Comparison of ENCODE assay signal across 24 cellular contexts in the genomic region with DNA sequence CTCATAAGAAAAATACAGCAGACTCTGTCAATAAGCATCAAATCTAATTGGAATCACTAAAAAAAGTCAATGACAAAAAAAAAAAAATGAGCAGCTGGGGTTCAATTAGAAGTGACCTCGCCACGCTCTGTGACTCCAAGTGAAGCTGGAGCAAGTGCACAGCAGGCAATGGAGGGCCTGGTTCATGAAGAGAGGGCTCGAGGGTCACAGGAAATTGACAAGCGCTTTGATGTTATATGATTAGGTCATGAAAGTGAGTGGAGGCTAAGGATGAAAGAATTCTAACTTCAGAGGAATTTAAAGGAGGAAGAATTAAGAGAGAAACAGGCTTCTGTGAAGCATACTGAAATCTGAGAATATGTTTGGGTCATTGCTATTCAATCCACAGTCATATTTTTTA.
"Had no signal": no experiment of that assay in that cellular context is flagged by ENCODE, and none has a peak within 500 bp of the region (broad histone marks: within the 10 kb centered on the region; RNA-seq: fewer than 3 reads in every experiment).

No MANE protein-coding gene starts in this region.

- H3K36me3 Mint-ChIP-seq: memory B cell; naive B cell; stimulated activated naive B cell treated with anti-CD40 and anti-IgM and Interleukin-4, amounts not matched to agents 10 μg/mL and 1 μg/mL and 100 μg/mL, for 72 hours had no signal

- H3K4me3 ChIP-seq: esophagus squamous epithelium, gastroesophageal sphincter, left ventricle myocardium inferior, lower lobe of right lung, spleen, testis, tibial nerve, upper lobe of right lung, vagina had no signal

- ATAC-seq: gastroesophageal sphincter; lower lobe of right lung; sciatic nerve; stimulated activated naive B cell treated with anti-CD40 and anti-IgM and Interleukin-4, amounts not matched to agents 10 μg/mL and 1 μg/mL and 100 μg/mL, for 72 hours; stimulated activated naive CD8-positive, alpha-beta T cell treated with anti-CD3 and anti-CD28 coated beads, Interleukin-15, amount 100 ng/mL, for 72 hours; upper lobe of right lung had no signal

- H3K27ac Mint-ChIP-seq: memory B cell; naive B cell; stimulated activated naive B cell treated with anti-CD40 and anti-IgM and Interleukin-4, amounts not matched to agents 10 μg/mL and 1 μg/mL and 100 μg/mL, for 72 hours; stimulated activated naive CD8-positive, alpha-beta T cell treated with anti-CD3 and anti-CD28 coated beads, Interleukin-15, amount 100 ng/mL, for 72 hours had no signal

- H3K27me3 ChIP-seq: esophagus squamous epithelium, gastroesophageal sphincter, testis, tibial nerve, upper lobe of right lung, vagina had no signal

- DNase-seq: dermis blood vessel endothelial cell; esophagus squamous epithelium; foreskin fibroblast; glutamatergic neuron; islet precursor cell; left ventricle myocardium inferior; lower lobe of right lung; midbrain; naive B cell; posterior cingulate gyrus; spleen; stimulated activated CD4-positive, alpha-beta T cell treated with anti-CD3 and anti-CD28 coated beads, Interleukin-15, amount 100 ng/mL, for 24 hours; stimulated activated CD4-positive, alpha-beta T cell treated with anti-CD3 and anti-CD28 coated beads, Interleukin-1b, Interleukin-23, amount 100 ng/mL, for 48 hours; stimulated activated CD4-positive, alpha-beta T cell treated with anti-CD3 and anti-CD28 coated beads, Interleukin-4, amount 100 ng/mL, for 4 hours; stimulated activated naive B cell treated with anti-CD40 and anti-IgM and Interleukin-4, amounts not matched to agents 10 μg/mL and 1 μg/mL and 100 μg/mL, for 72 hours; stimulated activated naive CD8-positive, alpha-beta T cell treated with anti-CD3 and anti-CD28 coated beads, Interleukin-15, amount 100 ng/mL, for 72 hours; testis; upper lobe of right lung had no signal

- H3K4me3 Mint-ChIP-seq: memory B cell; naive B cell; nephron; stimulated activated naive B cell treated with anti-CD40 and anti-IgM and Interleukin-4, amounts not matched to agents 10 μg/mL and 1 μg/mL and 100 μg/mL, for 72 hours; stimulated activated naive CD8-positive, alpha-beta T cell treated with anti-CD3 and anti-CD28 coated beads, Interleukin-15, amount 100 ng/mL, for 72 hours had no signal

- H3K9me3 Mint-ChIP-seq: memory B cell; stimulated activated naive B cell treated with anti-CD40 and anti-IgM and Interleukin-4, amounts not matched to agents 10 μg/mL and 1 μg/mL and 100 μg/mL, for 72 hours; stimulated activated naive CD8-positive, alpha-beta T cell treated with anti-CD3 and anti-CD28 coated beads, Interleukin-15, amount 100 ng/mL, for 72 hours had no signal

- H3K4me1 Mint-ChIP-seq: memory B cell; naive B cell; stimulated activated naive B cell treated with anti-CD40 and anti-IgM and Interleukin-4, amounts not matched to agents 10 μg/mL and 1 μg/mL and 100 μg/mL, for 72 hours had no signal

- H3K9me3 ChIP-seq: esophagus squamous epithelium, gastroesophageal sphincter, left ventricle myocardium inferior, lower lobe of right lung, spleen, testis, tibial nerve, upper lobe of right lung, vagina had no signal

- H3K27ac ChIP-seq: esophagus squamous epithelium, gastroesophageal sphincter, left ventricle myocardium inferior, lower lobe of right lung, spleen, testis, tibial nerve, upper lobe of right lung, vagina had no signal

- H3K4me1 ChIP-seq: esophagus squamous epithelium, gastroesophageal sphincter, left ventricle myocardium inferior, lower lobe of right lung, spleen, testis, tibial nerve, upper lobe of right lung, vagina had no signal

- H3K36me3 ChIP-seq: esophagus squamous epithelium, gastroesophageal sphincter, left ventricle myocardium inferior, lower lobe of right lung, spleen, tibial nerve, upper lobe of right lung, vagina had no signal
